In genomic region chr6:115832186-115832585, GRCh38 we compare ENCODE assay signal across 26 cellular contexts.
"Had no signal": no experiment of that assay in that cellular context is flagged by ENCODE, and none has a peak within 500 bp of the region (broad histone marks: within the 10 kb centered on the region; RNA-seq: fewer than 3 reads in every experiment).

No MANE protein-coding gene starts in this region.

- H3K36me3 ChIP-seq: stomach, suprapubic skin, thoracic aorta, thyroid gland, tibial artery, tibial nerve, transverse colon, upper lobe of left lung, upper lobe of right lung, uterus, vagina had no signal

- H3K27ac ChIP-seq: stomach, suprapubic skin, testis, thoracic aorta, thyroid gland, tibial artery, tibial nerve, transverse colon, upper lobe of left lung, upper lobe of right lung, uterus, vagina had no signal

- ATAC-seq: stimulated activated effector memory CD8-positive, alpha-beta T cell treated with anti-CD3 and anti-CD28 coated beads, Interleukin-12 subunit alpha, Interleukin-12 subunit beta, amount 100 ng/mL, for 72 hours; stimulated activated memory B cell treated with anti-CD40 and anti-IgM and Interleukin-4, amounts not matched to agents 10 μg/mL and 1 μg/mL and 100 μg/mL, for 72 hours; stimulated activated naive B cell treated with anti-CD40 and anti-IgM and Interleukin-4, amounts not matched to agents 10 μg/mL and 1 μg/mL and 100 μg/mL, for 72 hours; stimulated activated naive CD8-positive, alpha-beta T cell treated with anti-CD3 and anti-CD28 coated beads, Interleukin-15, amount 100 ng/mL, for 72 hours; stimulated activated naive CD8-positive, alpha-beta T cell treated with anti-CD3 and anti-CD28 coated beads, Interleukin-15, Interleukin-2, amounts not matched to agents 100 U/mL and 50 U/mL, for 24 hours; upper lobe of right lung had no signal

- H3K9me3 ChIP-seq: stomach, suprapubic skin, testis, thoracic aorta, thyroid gland, tibial artery, tibial nerve, transverse colon, upper lobe of left lung, upper lobe of right lung, uterus, vagina had no signal

- H3K4me3 ChIP-seq: stomach, suprapubic skin, testis, thoracic aorta, thyroid gland, tibial artery, tibial nerve, transverse colon, upper lobe of left lung, upper lobe of right lung, uterus, vagina had no signal

- H3K4me1 ChIP-seq: stomach, suprapubic skin, testis, thyroid gland, tibial artery, tibial nerve, transverse colon, upper lobe of left lung, upper lobe of right lung, uterus, vagina had no signal

- DNase-seq: stimulated activated CD4-positive, alpha-beta T cell treated with anti-CD3 and anti-CD28 coated beads, Interleukin-2, amount 100 ng/mL, for 48 hours; stimulated activated CD4-positive, alpha-beta T cell treated with anti-CD3 and anti-CD28 coated beads, Interleukin-4, amount 100 ng/mL, for 1 hour; stimulated activated CD4-positive, alpha-beta T cell treated with anti-CD3 and anti-CD28 coated beads, Interleukin-4, amount 100 ng/mL, for 24 hours; stimulated activated CD4-positive, alpha-beta T cell treated with anti-CD3 and anti-CD28 coated beads, Interleukin-4, amount 100 ng/mL, for 4 hours; stimulated activated CD8-positive, alpha-beta memory T cell treated with anti-CD3 and anti-CD28 coated beads, Interleukin-4, amount 100 ng/mL, for 48 hours; stimulated activated naive B cell treated with anti-CD40 and anti-IgM and Interleukin-4, amounts not matched to agents 10 μg/mL and 1 μg/mL and 100 μg/mL, for 72 hours; stimulated activated naive CD4-positive, alpha-beta T cell; stimulated activated naive CD4-positive, alpha-beta T cell treated with Interleukin-2 at 50 U/mL for 16 hours; stimulated activated naive CD8-positive, alpha-beta T cell treated with anti-CD3 and anti-CD28 coated beads, Interleukin-15, amount 100 ng/mL, for 72 hours; stimulated activated naive CD8-positive, alpha-beta T cell treated with anti-CD3 and anti-CD28 coated beads, Interleukin-15, Interleukin-2, amounts not matched to agents 100 U/mL and 50 U/mL, for 24 hours; stomach; substantia nigra; testis; thyroid gland; tibial artery; transverse colon; trophoblast cell; upper lobe of left lung; upper lobe of right lung; uterus had no signal
